In the genomic region with DNA sequence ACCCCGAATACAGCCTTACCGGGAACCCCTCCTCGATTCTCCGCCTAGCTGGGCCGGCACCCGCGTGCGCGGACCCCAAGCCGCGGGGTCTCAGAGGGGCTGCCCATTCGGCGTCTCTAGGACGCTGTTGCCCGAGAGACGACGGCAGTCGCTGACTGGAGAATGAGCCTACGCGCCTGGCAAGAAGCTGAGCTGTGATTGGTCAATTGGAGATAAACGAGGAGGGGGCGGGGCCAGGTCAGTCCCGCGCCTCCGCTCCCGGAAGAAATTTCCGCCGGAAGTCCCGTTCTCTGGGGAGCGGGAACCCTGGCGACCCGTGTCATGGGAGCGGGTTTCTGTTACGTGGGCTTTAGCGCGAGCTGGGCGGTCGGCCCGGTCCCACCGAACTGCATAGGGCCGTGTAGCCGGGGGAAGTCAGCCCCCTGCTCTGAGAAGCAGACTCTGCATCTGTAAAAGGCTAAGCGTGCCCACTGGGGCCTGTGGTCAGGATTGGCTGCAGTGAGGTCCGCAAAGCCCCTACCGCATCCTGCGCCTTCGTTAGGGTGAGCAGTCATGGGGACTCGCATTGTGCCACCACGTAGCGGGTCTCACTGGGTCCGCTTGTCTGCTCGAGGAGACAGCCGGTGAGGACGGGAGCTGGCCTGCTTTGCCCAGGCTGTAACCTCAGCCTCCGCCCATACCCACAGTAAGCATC, we compare ENCODE assay signal across 8 cellular contexts. TPM values are rescaled to one million over a fixed set of nuclear protein-coding genes. Genes with fewer than 3 reads are reported as not detected.
DNase-seq lines count a peak whose midpoint lies in the region; ATAC-seq and TF ChIP-seq lines count a peak whose summit lies in the region.

A gene with protein sequence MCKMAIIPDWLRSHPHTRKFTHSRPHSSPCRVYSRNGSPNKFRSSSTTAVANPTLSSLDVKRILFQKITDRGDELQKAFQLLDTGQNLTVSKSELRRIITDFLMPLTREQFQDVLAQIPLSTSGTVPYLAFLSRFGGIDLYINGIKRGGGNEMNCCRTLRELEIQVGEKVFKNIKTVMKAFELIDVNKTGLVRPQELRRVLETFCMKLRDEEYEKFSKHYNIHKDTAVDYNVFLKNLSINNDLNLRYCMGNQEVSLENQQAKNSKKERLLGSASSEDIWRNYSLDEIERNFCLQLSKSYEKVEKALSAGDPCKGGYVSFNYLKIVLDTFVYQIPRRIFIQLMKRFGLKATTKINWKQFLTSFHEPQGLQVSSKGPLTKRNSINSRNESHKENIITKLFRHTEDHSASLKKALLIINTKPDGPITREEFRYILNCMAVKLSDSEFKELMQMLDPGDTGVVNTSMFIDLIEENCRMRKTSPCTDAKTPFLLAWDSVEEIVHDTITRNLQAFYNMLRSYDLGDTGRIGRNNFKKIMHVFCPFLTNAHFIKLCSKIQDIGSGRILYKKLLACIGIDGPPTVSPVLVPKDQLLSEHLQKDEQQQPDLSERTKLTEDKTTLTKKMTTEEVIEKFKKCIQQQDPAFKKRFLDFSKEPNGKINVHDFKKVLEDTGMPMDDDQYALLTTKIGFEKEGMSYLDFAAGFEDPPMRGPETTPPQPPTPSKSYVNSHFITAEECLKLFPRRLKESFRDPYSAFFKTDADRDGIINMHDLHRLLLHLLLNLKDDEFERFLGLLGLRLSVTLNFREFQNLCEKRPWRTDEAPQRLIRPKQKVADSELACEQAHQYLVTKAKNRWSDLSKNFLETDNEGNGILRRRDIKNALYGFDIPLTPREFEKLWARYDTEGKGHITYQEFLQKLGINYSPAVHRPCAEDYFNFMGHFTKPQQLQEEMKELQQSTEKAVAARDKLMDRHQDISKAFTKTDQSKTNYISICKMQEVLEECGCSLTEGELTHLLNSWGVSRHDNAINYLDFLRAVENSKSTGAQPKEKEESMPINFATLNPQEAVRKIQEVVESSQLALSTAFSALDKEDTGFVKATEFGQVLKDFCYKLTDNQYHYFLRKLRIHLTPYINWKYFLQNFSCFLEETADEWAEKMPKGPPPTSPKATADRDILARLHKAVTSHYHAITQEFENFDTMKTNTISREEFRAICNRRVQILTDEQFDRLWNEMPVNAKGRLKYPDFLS (N-terminal part only) (minus strand): TSS at position 157 of the 694 bp plus-strand sequence. CDS start 29,987 bp downstream, outside the sequence.

- H3K9me3 Mint-ChIP-seq in stimulated activated naive CD8-positive, alpha-beta T cell treated with anti-CD3 and anti-CD28 coated beads, Interleukin-15, Interleukin-2, amounts not matched to agents 100 ng/mL and 50 ng/mL, for 24 hours, result no peaks in the 10 kb centered on the region

- ATAC-seq in GM21723 (IDR thresholded peaks at IDR 0.05; ENCODE audit: unreplicated experiment), result peak; percentile 86

- no peak for TF ChIP-seq CTCF in fibroblast of villous mesenchyme (IDR thresholded peaks at IDR 0.05; ENCODE audit: insufficient read depth, low read depth, low read length)
- no peak for TF ChIP-seq CTCF in neural cell (IDR thresholded peaks at IDR 0.05; ENCODE audit: poor library complexity, severe bottlenecking)

- no peaks in the 10 kb centered on the region for H3K27me3 ChIP-seq in neural cell (ENCODE audit: insufficient read depth, low read depth, low read length)

- no peaks in the 10 kb centered on the region for H3K9me2 ChIP-seq in neural cell (ENCODE audit: insufficient read depth, low read length)

- H3K36me3 Mint-ChIP-seq in stimulated activated naive CD8-positive, alpha-beta T cell treated with anti-CD3 and anti-CD28 coated beads, Interleukin-15, Interleukin-2, amounts not matched to agents 100 ng/mL and 50 ng/mL, for 24 hours (ENCODE audit: low read depth), result peaks cover 4% of the 10 kb centered on the region

- peak within 1 kb of the TSS; percentile 88 for H3K4me3 Mint-ChIP-seq in stimulated activated naive CD8-positive, alpha-beta T cell treated with anti-CD3 and anti-CD28 coated beads, Interleukin-15, Interleukin-2, amounts not matched to agents 100 ng/mL and 50 ng/mL, for 24 hours

- H4K20me1 ChIP-seq in neural cell (ENCODE audit: insufficient read depth), result no peaks in the 10 kb centered on the region

- H3K4me3 ChIP-seq in fibroblast of villous mesenchyme (ENCODE audit: low read depth, low read length) (peak within 1 kb of the TSS; percentile 73), neural cell (ENCODE audit: low read length) (peak within 1 kb of the TSS; percentile 80)

- peak within 1 kb of the TSS; percentile 93 for H2AFZ ChIP-seq in neural cell (ENCODE audit: low read depth, low read length)

- peak; percentile 71 for TF ChIP-seq POLR2A in Raji (IDR thresholded peaks at IDR 0.05; ENCODE audit: insufficient read depth, low read depth, low read length)

- DNase-seq in DMS153 (lab: John Stamatoyannopoulos, UW), result peak; percentile 92
- DNase-seq in LoVo (ENCODE audit: low spot score), result peak; percentile 95
- DNase-seq in activated effector memory CD4-positive, alpha-beta T cell treated with anti-CD3 and anti-CD28 coated beads, Interleukin-2, amount 50 U/mL, for 16 hours, result peak; percentile 95
- DNase-seq in fibroblast of villous mesenchyme (ENCODE audit: low read depth), result peak; percentile 94

- H3K9ac ChIP-seq in neural cell (ENCODE audit: low read length), result peak within 1 kb of the TSS; percentile 89

- no peaks in the 10 kb centered on the region for H3K9me3 ChIP-seq in neural cell (ENCODE audit: low read length)

- peaks cover 6% of the 10 kb centered on the region for H3K36me3 ChIP-seq in neural cell (ENCODE audit: insufficient read depth, low read length)

- no peaks in the 10 kb centered on the region for H3F3A ChIP-seq in neural cell (ENCODE audit: insufficient read depth, low read length, poor library complexity, severe bottlenecking)

- H3K4me2 ChIP-seq in neural cell (ENCODE audit: low read length), result peak within 1 kb of the TSS; percentile 95

- peak within 1 kb of the TSS; percentile 82 for H3K27ac ChIP-seq in neural cell (ENCODE audit: low read length)

- peaks cover 23% of the 10 kb centered on the region for H3K4me1 Mint-ChIP-seq in stimulated activated naive CD8-positive, alpha-beta T cell treated with anti-CD3 and anti-CD28 coated beads, Interleukin-15, Interleukin-2, amounts not matched to agents 100 ng/mL and 50 ng/mL, for 24 hours (ENCODE audit: low read depth)

- no peaks in the 10 kb centered on the region for H3K27me3 Mint-ChIP-seq in stimulated activated naive CD8-positive, alpha-beta T cell treated with anti-CD3 and anti-CD28 coated beads, Interleukin-15, Interleukin-2, amounts not matched to agents 100 ng/mL and 50 ng/mL, for 24 hours

- TF ChIP-seq RAD21 in neural cell (conservative IDR thresholded peaks at IDR 0.05), result peak; percentile 45

- peak within 1 kb of the TSS; percentile 88 for H3K27ac Mint-ChIP-seq in stimulated activated naive CD8-positive, alpha-beta T cell treated with anti-CD3 and anti-CD28 coated beads, Interleukin-15, Interleukin-2, amounts not matched to agents 100 ng/mL and 50 ng/mL, for 24 hours

- no peaks in the 10 kb centered on the region for H3K79me2 ChIP-seq in neural cell (replicated peaks; ENCODE audit: insufficient read depth, low read length)

- peak; percentile 55 for TF ChIP-seq EP300 in neural cell (conservative IDR thresholded peaks at IDR 0.05; ENCODE audit: poor library complexity, severe bottlenecking)

TF ChIP-seq in neural cell, 6 proteins besides CTCF, POLR2A, EP300 and RAD21:
- peak; percentile 40 for TF ChIP-seq SMC3 (conservative IDR thresholded peaks at IDR 0.05; ENCODE audit: poor library complexity)
- no peak for TF ChIP-seq EZH2 (IDR thresholded peaks at IDR 0.05; ENCODE audit: borderline replicate concordance, insufficient read depth, low read length, poor library complexity, severe bottlenecking)
- TF ChIP-seq, protein P1, sequence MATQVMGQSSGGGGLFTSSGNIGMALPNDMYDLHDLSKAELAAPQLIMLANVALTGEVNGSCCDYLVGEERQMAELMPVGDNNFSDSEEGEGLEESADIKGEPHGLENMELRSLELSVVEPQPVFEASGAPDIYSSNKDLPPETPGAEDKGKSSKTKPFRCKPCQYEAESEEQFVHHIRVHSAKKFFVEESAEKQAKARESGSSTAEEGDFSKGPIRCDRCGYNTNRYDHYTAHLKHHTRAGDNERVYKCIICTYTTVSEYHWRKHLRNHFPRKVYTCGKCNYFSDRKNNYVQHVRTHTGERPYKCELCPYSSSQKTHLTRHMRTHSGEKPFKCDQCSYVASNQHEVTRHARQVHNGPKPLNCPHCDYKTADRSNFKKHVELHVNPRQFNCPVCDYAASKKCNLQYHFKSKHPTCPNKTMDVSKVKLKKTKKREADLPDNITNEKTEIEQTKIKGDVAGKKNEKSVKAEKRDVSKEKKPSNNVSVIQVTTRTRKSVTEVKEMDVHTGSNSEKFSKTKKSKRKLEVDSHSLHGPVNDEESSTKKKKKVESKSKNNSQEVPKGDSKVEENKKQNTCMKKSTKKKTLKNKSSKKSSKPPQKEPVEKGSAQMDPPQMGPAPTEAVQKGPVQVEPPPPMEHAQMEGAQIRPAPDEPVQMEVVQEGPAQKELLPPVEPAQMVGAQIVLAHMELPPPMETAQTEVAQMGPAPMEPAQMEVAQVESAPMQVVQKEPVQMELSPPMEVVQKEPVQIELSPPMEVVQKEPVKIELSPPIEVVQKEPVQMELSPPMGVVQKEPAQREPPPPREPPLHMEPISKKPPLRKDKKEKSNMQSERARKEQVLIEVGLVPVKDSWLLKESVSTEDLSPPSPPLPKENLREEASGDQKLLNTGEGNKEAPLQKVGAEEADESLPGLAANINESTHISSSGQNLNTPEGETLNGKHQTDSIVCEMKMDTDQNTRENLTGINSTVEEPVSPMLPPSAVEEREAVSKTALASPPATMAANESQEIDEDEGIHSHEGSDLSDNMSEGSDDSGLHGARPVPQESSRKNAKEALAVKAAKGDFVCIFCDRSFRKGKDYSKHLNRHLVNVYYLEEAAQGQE (IDR thresholded peaks at IDR 0.05; ENCODE audit: borderline replicate concordance), result peak; percentile 70
- TF ChIP-seq POLR2AphosphoS5 (IDR thresholded peaks at IDR 0.05), result peak; percentile 94
- TF ChIP-seq MXI1 (conservative IDR thresholded peaks at IDR 0.05; ENCODE audit: poor library complexity, severe bottlenecking), result peak; percentile 96
- peak; percentile 68 for TF ChIP-seq TAF1 (IDR thresholded peaks at IDR 0.05; ENCODE audit: low read depth)

RNA-seq across cellular contexts. Expression of the gene that starts here (rescaled TPM):
- total RNA-seq in fibroblast of villous mesenchyme, result 0.32 and 0.86 TPM in 2 replicates
- polyA plus RNA-seq in neural cell, result 1.3 and 1.4 TPM in 2 replicates
- polyA minus RNA-seq in neural cell, result 7.8 and 10.4 TPM in 2 replicates

Comparison
In these comparisons a context has a peak if more than half of its experiments do, and no peak if none do; other contexts are left out.
1. Peak in every context shown above with its lines: DNase-seq, ATAC-seq, H3K4me3 ChIP-seq and H3K27ac ChIP-seq.
2. Peak in DNase-seq and H3K4me3 ChIP-seq in fibroblast of villous mesenchyme; RNA of the gene not detected or under 1 TPM.